Comparison of ENCODE assay signal across 20 cellular contexts in genomic region chr1:24349891-24350290, GRCh38. TPM values are rescaled to one million over a fixed set of nuclear protein-coding genes. Genes with fewer than 3 reads are reported as not detected.
DNase-seq lines count a peak whose midpoint lies in the region; ATAC-seq and TF ChIP-seq lines count a peak whose summit lies in the region.
"Had no signal": no experiment of that assay in that cellular context is flagged by ENCODE, and none has a peak within 500 bp of the region (broad histone marks: within the 10 kb centered on the region; RNA-seq: fewer than 3 reads in every experiment).

No MANE protein-coding gene starts in this region.

- no peak for TF ChIP-seq CTCF in activated CD8-positive, alpha-beta T cell treated with anti-CD3 and anti-CD28 coated beads for 36 hours (IDR thresholded peaks at IDR 0.05)
- no peak for TF ChIP-seq CTCF in fibroblast of the aortic adventitia (IDR thresholded peaks at IDR 0.05; ENCODE audit: insufficient read depth, low read length)

- H3K27ac Mint-ChIP-seq in activated CD8-positive, alpha-beta T cell treated with anti-CD3 and anti-CD28 coated beads for 36 hours = peak overlapping the region; percentile 39
- H3K27ac Mint-ChIP-seq in activated CD8-positive, alpha-beta T cell treated with anti-CD3 and anti-CD28 coated beads, Interleukin-2, amount 10 ng/mL, durations not matched to agents 7 days and 5 days = no peak overlapping the region
- no peak overlapping the region for H3K27ac Mint-ChIP-seq in activated T-cell treated with anti-CD3 and anti-CD28 coated beads, Interleukin-2, amount 50 U/mL, for 72 hours
- H3K27ac Mint-ChIP-seq: activated naive CD8-positive, alpha-beta T cell treated with anti-CD3 and anti-CD28 coated beads, Interleukin-2, amount 10 ng/mL, durations not matched to agents 7 days and 5 days; immature natural killer cell had no signal

- DNase-seq in activated CD8-positive, alpha-beta T cell treated with anti-CD3 and anti-CD28 coated beads for 36 hours = peak; percentile 67
- no peak for DNase-seq in activated CD8-positive, alpha-beta T cell treated with anti-CD3 and anti-CD28 coated beads, Interleukin-2, amount 10 ng/mL, durations not matched to agents 7 days and 5 days
- peak; percentile 28 to 54 for DNase-seq in activated T-cell treated with anti-CD3 and anti-CD28 coated beads, Interleukin-2, amount 50 U/mL, for 72 hours
- DNase-seq in fibroblast of the aortic adventitia (ENCODE audit: low read depth) (peak; percentile 6), ureter (ENCODE audit: low spot score) (no peak)
- peak; percentile 31 for DNase-seq in stimulated activated CD8-positive, alpha-beta memory T cell treated with anti-CD3 and anti-CD28 coated beads, Interleukin-4, amount 100 ng/mL, for 48 hours
- DNase-seq: activated naive CD8-positive, alpha-beta T cell treated with anti-CD3 and anti-CD28 coated beads, Interleukin-2, amount 10 ng/mL, durations not matched to agents 7 days and 5 days; DMS153; esophagus squamous epithelium; immature natural killer cell; naive B cell; NCI-H2081 treated with DMSO at 0.1 percent for 48 hours; NCI-H526 treated with DMSO at 0.1 percent for 48 hours; SIG-M5 had no signal

- H3K9me3 Mint-ChIP-seq in activated CD8-positive, alpha-beta T cell treated with anti-CD3 and anti-CD28 coated beads for 36 hours = no peaks in the 10 kb centered on the region
- no peaks in the 10 kb centered on the region for H3K9me3 Mint-ChIP-seq in activated CD8-positive, alpha-beta T cell treated with anti-CD3 and anti-CD28 coated beads, Interleukin-2, amount 10 ng/mL, durations not matched to agents 7 days and 5 days (ENCODE audit: insufficient read depth)
- no peaks in the 10 kb centered on the region for H3K9me3 Mint-ChIP-seq in activated T-cell treated with anti-CD3 and anti-CD28 coated beads, Interleukin-2, amount 50 U/mL, for 72 hours
- H3K9me3 Mint-ChIP-seq: activated naive CD8-positive, alpha-beta T cell treated with anti-CD3 and anti-CD28 coated beads, Interleukin-2, amount 10 ng/mL, durations not matched to agents 7 days and 5 days; immature natural killer cell; naive B cell had no signal

- CTCF ChIA-PET in activated CD8-positive, alpha-beta T cell treated with anti-CD3 and anti-CD28 coated beads for 36 hours (lab: Charles Lee) = interaction anchor here (0.5 to 3.3 kb wide), 5 partner anchors 11 to 151 kb away, joined by 3 to 15 read pairs (median 3); partner anchors contain the start of gene STPG1
- CTCF ChIA-PET in activated CD8-positive, alpha-beta T cell treated with anti-CD3 and anti-CD28 coated beads, Interleukin-2, amount 10 ng/mL, durations not matched to agents 7 days and 5 days (lab: Charles Lee) = no interaction called here

- H3K36me3 Mint-ChIP-seq in activated CD8-positive, alpha-beta T cell treated with anti-CD3 and anti-CD28 coated beads for 36 hours (ENCODE audit: low read depth) = no peaks in the 10 kb centered on the region
- H3K36me3 Mint-ChIP-seq in activated CD8-positive, alpha-beta T cell treated with anti-CD3 and anti-CD28 coated beads, Interleukin-2, amount 10 ng/mL, durations not matched to agents 7 days and 5 days (ENCODE audit: low read depth) = no peaks in the 10 kb centered on the region
- H3K36me3 Mint-ChIP-seq in activated T-cell treated with anti-CD3 and anti-CD28 coated beads, Interleukin-2, amount 50 U/mL, for 72 hours (ENCODE audit: insufficient read depth in 2 of 2) = no peaks in the 10 kb centered on the region
- H3K36me3 Mint-ChIP-seq: activated naive CD8-positive, alpha-beta T cell treated with anti-CD3 and anti-CD28 coated beads, Interleukin-2, amount 10 ng/mL, durations not matched to agents 7 days and 5 days; immature natural killer cell; naive B cell had no signal

- peaks cover 6% of the 10 kb centered on the region for H3K27me3 Mint-ChIP-seq in activated CD8-positive, alpha-beta T cell treated with anti-CD3 and anti-CD28 coated beads for 36 hours
- H3K27me3 Mint-ChIP-seq in activated CD8-positive, alpha-beta T cell treated with anti-CD3 and anti-CD28 coated beads, Interleukin-2, amount 10 ng/mL, durations not matched to agents 7 days and 5 days (ENCODE audit: low read depth) = peaks cover 7% of the 10 kb centered on the region
- H3K27me3 Mint-ChIP-seq in activated T-cell treated with anti-CD3 and anti-CD28 coated beads, Interleukin-2, amount 50 U/mL, for 72 hours (ENCODE audit: low read depth) = no peaks in the 10 kb centered on the region

- POLR2A ChIA-PET in activated CD8-positive, alpha-beta T cell treated with anti-CD3 and anti-CD28 coated beads for 36 hours (lab: Charles Lee) = no interaction called here
- POLR2A ChIA-PET in activated CD8-positive, alpha-beta T cell treated with anti-CD3 and anti-CD28 coated beads, Interleukin-2, amount 10 ng/mL, durations not matched to agents 7 days and 5 days (lab: Charles Lee) = no interaction called here

- H3K4me1 Mint-ChIP-seq in activated CD8-positive, alpha-beta T cell treated with anti-CD3 and anti-CD28 coated beads for 36 hours (ENCODE audit: low read depth) = peaks cover 37% of the 10 kb centered on the region
- peaks cover 22% of the 10 kb centered on the region for H3K4me1 Mint-ChIP-seq in activated CD8-positive, alpha-beta T cell treated with anti-CD3 and anti-CD28 coated beads, Interleukin-2, amount 10 ng/mL, durations not matched to agents 7 days and 5 days (ENCODE audit: low read depth)
- peaks cover 56% of the 10 kb centered on the region for H3K4me1 Mint-ChIP-seq in activated T-cell treated with anti-CD3 and anti-CD28 coated beads, Interleukin-2, amount 50 U/mL, for 72 hours (ENCODE audit: low read depth)
- H3K4me1 Mint-ChIP-seq: immature natural killer cell had no signal

- intact Hi-C loops in activated CD8-positive, alpha-beta T cell treated with anti-CD3 and anti-CD28 coated beads for 36 hours (cut with micrococcal nuclease) = no loop called here

- peak; percentile 77 for ATAC-seq in activated CD8-positive, alpha-beta T cell treated with anti-CD3 and anti-CD28 coated beads for 36 hours
- no peak for ATAC-seq in activated CD8-positive, alpha-beta T cell treated with anti-CD3 and anti-CD28 coated beads, Interleukin-2, amount 10 ng/mL, durations not matched to agents 7 days and 5 days
- peak; percentile 58 to 63 for ATAC-seq in activated T-cell treated with anti-CD3 and anti-CD28 coated beads, Interleukin-2, amount 50 U/mL, for 72 hours (replicated peaks in 1 of 2)
- ATAC-seq in GM18868 (IDR thresholded peaks at IDR 0.05; ENCODE audit: unreplicated experiment) (no peak), HG03460 (IDR thresholded peaks at IDR 0.05; ENCODE audit: unreplicated experiment) (no peak)

- no peak overlapping the region for H3K4me3 Mint-ChIP-seq in activated CD8-positive, alpha-beta T cell treated with anti-CD3 and anti-CD28 coated beads for 36 hours
- H3K4me3 Mint-ChIP-seq in activated CD8-positive, alpha-beta T cell treated with anti-CD3 and anti-CD28 coated beads, Interleukin-2, amount 10 ng/mL, durations not matched to agents 7 days and 5 days = no peak overlapping the region
- peak overlapping the region; percentile 40 to 68 for H3K4me3 Mint-ChIP-seq in activated T-cell treated with anti-CD3 and anti-CD28 coated beads, Interleukin-2, amount 50 U/mL, for 72 hours
- H3K4me3 Mint-ChIP-seq: activated naive CD8-positive, alpha-beta T cell treated with anti-CD3 and anti-CD28 coated beads, Interleukin-2, amount 10 ng/mL, durations not matched to agents 7 days and 5 days; immature natural killer cell; naive B cell had no signal

- H3K4me3 ChIP-seq in fibroblast of the aortic adventitia (ENCODE audit: low read depth, low read length) = no peak overlapping the region
- H3K4me3 ChIP-seq: esophagus squamous epithelium, lung, smooth muscle cell, vagina had no signal

RNA-seq across cellular contexts. Expression of gene GRHL3, which starts 30.7 kb away (rescaled TPM):
- total RNA-seq in activated CD8-positive, alpha-beta T cell treated with anti-CD3 and anti-CD28 coated beads for 36 hours = not detected
- total RNA-seq in activated CD8-positive, alpha-beta T cell treated with anti-CD3 and anti-CD28 coated beads, Interleukin-2, amount 10 ng/mL, durations not matched to agents 7 days and 5 days = not detected
- total RNA-seq in activated T-cell treated with anti-CD3 and anti-CD28 coated beads, Interleukin-2, amount 50 U/mL, for 72 hours = 1 to 10 TPM in 1 of 2 donors, under 1 TPM in 1; 0.28 to 2.0 TPM
- total RNA-seq in fibroblast of the aortic adventitia (ENCODE audit: low replicate concordance) (not detected in 2 replicates), ureter (140 TPM)
- total RNA-seq: activated naive CD8-positive, alpha-beta T cell treated with anti-CD3 and anti-CD28 coated beads, Interleukin-2, amount 10 ng/mL, durations not matched to agents 7 days and 5 days; H4 had no signal

Comparison
In these comparisons a context has a peak if more than half of its experiments do, and no peak if none do; other contexts are left out.
1. ATAC-seq: peak in activated CD8-positive, alpha-beta T cell treated with anti-CD3 and anti-CD28 coated beads for 36 hours (single experiment) and activated T-cell treated with anti-CD3 and anti-CD28 coated beads, Interleukin-2, amount 50 U/mL, for 72 hours (2 of 2); none in activated CD8-positive, alpha-beta T cell treated with anti-CD3 and anti-CD28 coated beads, Interleukin-2, amount 10 ng/mL, durations not matched to agents 7 days and 5 days (single experiment), GM18868 (single experiment) and HG03460 (single experiment).
2. DNase-seq: peak in activated CD8-positive, alpha-beta T cell treated with anti-CD3 and anti-CD28 coated beads for 36 hours (single experiment), activated T-cell treated with anti-CD3 and anti-CD28 coated beads, Interleukin-2, amount 50 U/mL, for 72 hours (2 of 2), fibroblast of the aortic adventitia (single experiment) and stimulated activated CD8-positive, alpha-beta memory T cell treated with anti-CD3 and anti-CD28 coated beads, Interleukin-4, amount 100 ng/mL, for 48 hours (single experiment); none in activated CD8-positive, alpha-beta T cell treated with anti-CD3 and anti-CD28 coated beads, Interleukin-2, amount 10 ng/mL, durations not matched to agents 7 days and 5 days (single experiment) and ureter (single experiment).
3. H3K4me3 Mint-ChIP-seq: peak in activated T-cell treated with anti-CD3 and anti-CD28 coated beads, Interleukin-2, amount 50 U/mL, for 72 hours (2 of 2); none in activated CD8-positive, alpha-beta T cell treated with anti-CD3 and anti-CD28 coated beads for 36 hours (single experiment) and activated CD8-positive, alpha-beta T cell treated with anti-CD3 and anti-CD28 coated beads, Interleukin-2, amount 10 ng/mL, durations not matched to agents 7 days and 5 days (single experiment).
4. RNA of gene GRHL3, which starts 30.7 kb away (total RNA-seq): 140 TPM in ureter (single experiment); 0.28 to 2.0 TPM in activated T-cell treated with anti-CD3 and anti-CD28 coated beads, Interleukin-2, amount 50 U/mL, for 72 hours, not detected in activated CD8-positive, alpha-beta T cell treated with anti-CD3 and anti-CD28 coated beads for 36 hours, not detected in activated CD8-positive, alpha-beta T cell treated with anti-CD3 and anti-CD28 coated beads, Interleukin-2, amount 10 ng/mL, durations not matched to agents 7 days and 5 days and not detected in fibroblast of the aortic adventitia; every median in the first group is over 10 times any median in the second.